In genomic region chr1:27372808-27373690, GRCh38 we compare ENCODE assay signal across 2 cellular contexts.
TF ChIP-seq lines count a peak whose summit lies in the region.

No MANE protein-coding gene starts in this region.

TF ChIP-seq in GM23338, 12 proteins besides CTCF, POLR2A, EP300 and RAD21:
- TF ChIP-seq REST (IDR thresholded peaks at IDR 0.05; ENCODE audit: unreplicated experiment), result no peak
- no peak for TF ChIP-seq CREB1 (CRISPR knock-in tag; IDR thresholded peaks at IDR 0.05; ENCODE audit: low read depth)
- TF ChIP-seq ZNF331 (CRISPR knock-in tag; IDR thresholded peaks at IDR 0.05; ENCODE audit: low read depth), result no peak
- TF ChIP-seq ZNF114 (CRISPR knock-in tag; IDR thresholded peaks at IDR 0.05), result no peak
- TF ChIP-seq NANOG (IDR thresholded peaks at IDR 0.05; ENCODE audit: borderline replicate concordance), result no peak
- no peak for TF ChIP-seq ETS1 (IDR thresholded peaks at IDR 0.05)
- no peak for TF ChIP-seq POLR2AphosphoS5 (IDR thresholded peaks at IDR 0.05; ENCODE audit: low read depth)
- TF ChIP-seq STAT1 (IDR thresholded peaks at IDR 0.05; ENCODE audit: unreplicated experiment), result no peak
- TF ChIP-seq EZH2 (IDR thresholded peaks at IDR 0.05; ENCODE audit: low read depth, unreplicated experiment), result no peak
- no peak for TF ChIP-seq ZNF462 (CRISPR knock-in tag; IDR thresholded peaks at IDR 0.05)
- TF ChIP-seq EZH2phosphoT487 (IDR thresholded peaks at IDR 0.05; ENCODE audit: unreplicated experiment), result no peak
- no peak for TF ChIP-seq JUNB (IDR thresholded peaks at IDR 0.05; ENCODE audit: unreplicated experiment)

TF ChIP-seq in GM12878, 131 proteins besides CTCF, POLR2A, EP300 and RAD21:
- TF ChIP-seq JUNB (IDR thresholded peaks at IDR 0.05) (no peak), RELA (IDR thresholded peaks at IDR 0.05; ENCODE audit: borderline replicate concordance, partially characterized antibody) (no peak), LARP7 (IDR thresholded peaks at IDR 0.05) (no peak), ZBTB33 (IDR thresholded peaks at IDR 0.05) (no peak), MYB (IDR thresholded peaks at IDR 0.05; ENCODE audit: borderline replicate concordance, low read depth, low read length) (no peak), SREBF2 (IDR thresholded peaks at IDR 0.05; ENCODE audit: low read length) (no peak), ZNF24 (IDR thresholded peaks at IDR 0.05) (no peak), HSF1 (IDR thresholded peaks at IDR 0.05; ENCODE audit: low read depth, low read length) (no peak), IRF5 (IDR thresholded peaks at IDR 0.05; ENCODE audit: borderline replicate concordance) (no peak), IRF3 (IDR thresholded peaks at IDR 0.05) (no peak), CREB1 (IDR thresholded peaks at IDR 0.05; ENCODE audit: low read depth) (no peak), YBX1 (IDR thresholded peaks at IDR 0.05) (no peak), MXI1 (IDR thresholded peaks at IDR 0.05; ENCODE audit: low read depth, low read length) (no peak), NRF1 (conservative IDR thresholded peaks at IDR 0.05; ENCODE audit: low read depth, low read length) (no peak), SMARCA5 (IDR thresholded peaks at IDR 0.05) (no peak), CBX5 (IDR thresholded peaks at IDR 0.05; ENCODE audit: low read depth) (no peak), ZNF384 (IDR thresholded peaks at IDR 0.05; ENCODE audit: borderline replicate concordance, low read depth, low read length) (no peak), REST (IDR thresholded peaks at IDR 0.05; ENCODE audit: low read depth, low read length) (no peak), RUNX3 (IDR thresholded peaks at IDR 0.05; ENCODE audit: low read length) (no peak), POU2F2 (IDR thresholded peaks at IDR 0.05; ENCODE audit: borderline replicate concordance, low read depth, low read length) (no peak)
